In genomic region chr20:33811763-33812672, GRCh38 we compare ENCODE assay signal across 8 cellular contexts. TPM values are rescaled to one million over a fixed set of nuclear protein-coding genes. Genes with fewer than 3 reads are reported as not detected.
DNase-seq lines count a peak whose midpoint lies in the region; ATAC-seq and TF ChIP-seq lines count a peak whose summit lies in the region.

No MANE protein-coding gene starts in this region.

- H3K9ac ChIP-seq in Loucy (ENCODE audit: low read depth, low read length, poor library complexity, severe bottlenecking) (peak overlapping the region; percentile 87), mucosa of rectum (ENCODE audit: low read depth in 1 of 2, low read length in 2 of 2) (peak overlapping the region; percentile 98 to 100), stomach smooth muscle (ENCODE audit: low read length in 2 of 2) (peak overlapping the region; percentile 98 to 99)

- peak overlapping the region; percentile 83 for H3K4me3 ChIP-seq in Loucy (ENCODE audit: low read length, poor library complexity, severe bottlenecking)
- H3K4me3 ChIP-seq in epithelial cell of esophagus (ENCODE audit: low read length): peak overlapping the region; percentile 95
- peak overlapping the region; percentile 97 to 100 for H3K4me3 ChIP-seq in mucosa of rectum (ENCODE audit: low read length in 2 of 2)
- peak overlapping the region; percentile 91 to 99 for H3K4me3 ChIP-seq in stomach smooth muscle (ENCODE audit: low read length in 2 of 2)

- H3K4me2 ChIP-seq in Loucy (ENCODE audit: low read depth, low read length, poor library complexity, severe bottlenecking): peak overlapping the region; percentile 92

- no peak for TF ChIP-seq CTCF in Loucy (conservative IDR thresholded peaks at IDR 0.05; ENCODE audit: low read length)
- TF ChIP-seq CTCF in epithelial cell of esophagus (IDR thresholded peaks at IDR 0.05; ENCODE audit: insufficient read depth, low read depth, low read length, missing control alignments): no peak

- no peaks in the 10 kb centered on the region for H3K9me2 ChIP-seq in Loucy (replicated peaks; ENCODE audit: low read depth, low read length)

- H3F3A ChIP-seq in Loucy (ENCODE audit: low read depth): no peaks in the 10 kb centered on the region

- peaks cover 45% of the 10 kb centered on the region for H3K4me1 ChIP-seq in Loucy (ENCODE audit: insufficient read depth, low read length, poor library complexity, severe bottlenecking)
- H3K4me1 ChIP-seq in mucosa of rectum (ENCODE audit: control insufficient read depth in 2 of 2, insufficient read depth in 2 of 2, low read length in 2 of 2): peaks cover 36 to 37% of the 10 kb centered on the region in 2 donors
- H3K4me1 ChIP-seq in stomach smooth muscle (ENCODE audit: control insufficient read depth, insufficient read depth, low read length): peaks cover 38% of the 10 kb centered on the region

- peaks cover 45% of the 10 kb centered on the region for H4K20me1 ChIP-seq in Loucy (ENCODE audit: insufficient read depth, low read length, poor library complexity, severe bottlenecking)

- H3K27ac ChIP-seq in mucosa of rectum (ENCODE audit: low read depth in 2 of 2, low read length in 2 of 2) (peak overlapping the region; percentile 98), stomach smooth muscle (ENCODE audit: low read length) (peak overlapping the region; percentile 93)

- H3K79me2 ChIP-seq in Loucy (ENCODE audit: insufficient read depth, low read length): peaks cover 58% of the 10 kb centered on the region

- DNase-seq in A172 (ENCODE audit: low spot score) (peak; percentile 88), epithelial cell of esophagus (ENCODE audit: low read depth) (peak; percentile 91), NCI-H1436 treated with DMSO at 0.1 percent for 48 hours (lab: John Stamatoyannopoulos, UW) (no peak)
- peak; percentile 16 for DNase-seq in activated CD4-positive, alpha-beta T cell treated with anti-CD3 and anti-CD28 coated beads, Interleukin-2, amount 50 U/mL, for 1 hour

- H2AFZ ChIP-seq in Loucy (ENCODE audit: low read length): peak overlapping the region; percentile 3; the same call in 1 of the 2 replicates

- H3K36me3 ChIP-seq in Loucy (ENCODE audit: insufficient read depth, low read length): no peaks in the 10 kb centered on the region
- peaks cover 0 to 10% of the 10 kb centered on the region in 2 donors for H3K36me3 ChIP-seq in mucosa of rectum (ENCODE audit: control insufficient read depth in 2 of 2, insufficient read depth in 2 of 2, low read length in 2 of 2)
- H3K36me3 ChIP-seq in stomach smooth muscle (ENCODE audit: control insufficient read depth in 2 of 2, insufficient read depth in 2 of 2, low read length in 2 of 2): no peaks in the 10 kb centered on the region

- no peaks in the 10 kb centered on the region for H3K27me3 ChIP-seq in Loucy (ENCODE audit: insufficient read depth, low read length, poor library complexity, severe bottlenecking)
- no peaks in the 10 kb centered on the region for H3K27me3 ChIP-seq in mucosa of rectum (ENCODE audit: control insufficient read depth in 2 of 2, insufficient read depth in 2 of 2, low read length in 2 of 2)
- no peaks in the 10 kb centered on the region for H3K27me3 ChIP-seq in stomach smooth muscle (ENCODE audit: control insufficient read depth in 1 of 2, insufficient read depth in 2 of 2, low read length in 2 of 2)

- ATAC-seq in GM18909 (IDR thresholded peaks at IDR 0.05; ENCODE audit: poor library complexity, unreplicated experiment): peak; percentile 2

- H3K9me3 ChIP-seq in Loucy (ENCODE audit: insufficient read depth, low read depth, low read length): no peaks in the 10 kb centered on the region
- no peaks in the 10 kb centered on the region for H3K9me3 ChIP-seq in mucosa of rectum (ENCODE audit: control insufficient read depth in 2 of 2, low read length in 2 of 2)
- H3K9me3 ChIP-seq in stomach smooth muscle (ENCODE audit: control insufficient read depth in 2 of 2, low read length in 2 of 2): no peaks in the 10 kb centered on the region

RNA-seq across cellular contexts. Expression of gene CHMP4B, which starts 0.9 kb away (rescaled TPM):
- 74.7 and 86.5 TPM in 2 replicates for total RNA-seq in A172 (2014; rRNA removed; shearing (Covaris generic))
